In genomic region chr13:33206945-33207615, GRCh38 we compare ENCODE assay signal across 1 cellular context.
TF ChIP-seq lines count a peak whose summit lies in the region.

No MANE protein-coding gene starts in this region.

TF ChIP-seq in H1, 55 proteins besides CTCF, POLR2A, EP300 and RAD21 (continued from another document):
- TF ChIP-seq SRF (IDR thresholded peaks at IDR 0.05; ENCODE audit: low read depth, low read length) (no peak), MAFK (IDR thresholded peaks at IDR 0.05; ENCODE audit: low read depth, low read length) (no peak), KDM4A (IDR thresholded peaks at IDR 0.05; ENCODE audit: low read depth, low read length, severe bottlenecking) (no peak), MAX (IDR thresholded peaks at IDR 0.05) (no peak), TCF12 (IDR thresholded peaks at IDR 0.05; ENCODE audit: low read depth, low read length) (no peak), SAP30 (IDR thresholded peaks at IDR 0.05; ENCODE audit: insufficient read depth, insufficient replicate concordance, low read length) (no peak), CREB1 (IDR thresholded peaks at IDR 0.05) (no peak)
